Comparison of ENCODE assay signal across 20 cellular contexts in the genomic region with DNA sequence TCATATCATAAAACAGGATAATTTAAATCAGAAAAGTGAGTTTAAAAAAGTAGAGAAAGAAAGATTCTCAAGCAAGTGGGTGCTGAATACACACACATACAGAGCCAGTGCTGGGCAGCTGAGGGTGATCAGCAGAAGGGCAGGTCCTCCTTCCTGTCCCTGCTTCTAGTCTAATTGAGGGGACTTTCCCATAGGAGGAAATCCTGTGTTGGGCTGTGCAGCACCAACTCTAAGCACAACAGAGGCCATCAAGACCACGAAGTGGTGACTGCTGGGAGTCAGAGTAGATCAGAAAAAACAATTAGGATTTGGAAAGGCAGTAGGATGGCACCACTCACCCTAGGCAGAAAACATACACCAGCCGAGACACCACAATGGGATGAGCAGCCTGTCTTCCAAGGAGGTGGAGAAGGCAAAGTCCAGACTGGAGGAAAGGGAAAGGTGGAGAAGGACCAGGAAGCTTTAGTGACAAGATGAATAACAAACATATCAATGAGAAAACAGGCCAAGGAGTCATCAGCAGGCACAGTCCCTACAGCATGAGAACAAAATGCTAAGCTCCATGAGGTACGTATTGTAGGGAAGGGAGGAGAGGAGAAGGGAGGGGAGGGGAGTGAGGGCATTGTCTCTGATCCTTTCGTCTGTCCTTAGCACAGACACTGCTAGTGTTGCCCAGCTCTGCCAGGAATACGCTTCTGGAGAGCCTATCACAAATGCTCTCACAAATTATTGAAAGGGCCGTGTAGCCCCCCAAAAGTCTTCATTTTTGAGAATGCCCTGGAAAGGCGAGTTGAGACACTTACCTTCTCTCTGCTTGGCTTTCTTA. TPM values are rescaled to one million over a fixed set of nuclear protein-coding genes. Genes with fewer than 3 reads are reported as not detected.
DNase-seq lines count a peak whose midpoint lies in the region; ATAC-seq and TF ChIP-seq lines count a peak whose summit lies in the region.
"Had no signal": no experiment of that assay in that cellular context is flagged by ENCODE, and none has a peak within 500 bp of the region (broad histone marks: within the 10 kb centered on the region; RNA-seq: fewer than 3 reads in every experiment).

No MANE protein-coding gene starts in this region.

- no peak for TF ChIP-seq EP300 in suprapubic skin (IDR thresholded peaks at IDR 0.05)

- H3K27ac ChIP-seq in OCI-LY3 (ENCODE audit: low read length), result peak overlapping the region; percentile 53
- H3K27ac ChIP-seq in heart left ventricle, result peak overlapping the region in 1 of 12 donors; percentile 61
- peak overlapping the region; percentile 23 for H3K27ac ChIP-seq in suprapubic skin
- H3K27ac ChIP-seq: KMS-11, tibial nerve had no signal

- no peaks in the 10 kb centered on the region for H3K36me3 ChIP-seq in OCI-LY3 (replicated peaks; ENCODE audit: low read depth, low read length)
- no peaks in the 10 kb centered on the region for H3K36me3 ChIP-seq in heart left ventricle
- no peaks in the 10 kb centered on the region for H3K36me3 ChIP-seq in suprapubic skin
- H3K36me3 ChIP-seq: esophagus squamous epithelium, tibial nerve had no signal

- no peaks in the 10 kb centered on the region for H4K20me1 ChIP-seq in OCI-LY3 (ENCODE audit: insufficient read depth, low read length)

- peak overlapping the region; percentile 59 to 91 (median 86) for H3K4me3 Mint-ChIP-seq in nephron

- H3K79me2 ChIP-seq in OCI-LY3 (ENCODE audit: low read length), result peaks cover 13% of the 10 kb centered on the region

- peak overlapping the region; percentile 61 for H3K9ac ChIP-seq in OCI-LY3 (ENCODE audit: low read length)
- H3K9ac ChIP-seq: KMS-11 had no signal

- H3K9me3 Mint-ChIP-seq in nephron, result no peaks in the 10 kb centered on the region

- peak overlapping the region; percentile 65 for H3K4me3 ChIP-seq in OCI-LY3 (ENCODE audit: low read length)
- H3K4me3 ChIP-seq in heart left ventricle, result peak overlapping the region in 1 of 12 donors; percentile 6
- H3K4me3 ChIP-seq in suprapubic skin, result no peak overlapping the region
- H3K4me3 ChIP-seq: esophagus squamous epithelium, tibial nerve had no signal

- H2AFZ ChIP-seq in OCI-LY3 (ENCODE audit: low read depth, low read length), result peak overlapping the region; percentile 35; the same call in 1 of the 2 replicates

- peak overlapping the region; percentile 71 for H3K4me2 ChIP-seq in OCI-LY3 (ENCODE audit: low read length)
- H3K4me2 ChIP-seq: KMS-11 had no signal

- peak; percentile 41 to 78 (median 63) for ATAC-seq in heart left ventricle
- no peak for ATAC-seq in GM21717 (IDR thresholded peaks at IDR 0.05; ENCODE audit: unreplicated experiment)
- no peak for ATAC-seq in GM18867 (IDR thresholded peaks at IDR 0.05; ENCODE audit: unreplicated experiment)

- no peak for TF ChIP-seq POLR2A in heart left ventricle (IDR thresholded peaks at IDR 0.05)
- no peak for TF ChIP-seq POLR2A in suprapubic skin (IDR thresholded peaks at IDR 0.05)

- 44 to 66% (median 57%) methylated on average over 7 of the region's 7 CpGs for WGBS in heart left ventricle, 4 donors
- WGBS in suprapubic skin, result 74% methylated on average over 7 of the region's 7 CpGs

- H3K36me3 Mint-ChIP-seq in nephron (ENCODE audit: low read depth), result no peaks in the 10 kb centered on the region

- H3K4me1 Mint-ChIP-seq in nephron, result peaks cover 57% of the 10 kb centered on the region

- no peaks in the 10 kb centered on the region for H3K27me3 Mint-ChIP-seq in nephron (ENCODE audit: low read depth)

- peak overlapping the region; percentile 88 to 92 (median 91) for H3K27ac Mint-ChIP-seq in nephron

- TF ChIP-seq CTCF in OCI-LY3 (IDR thresholded peaks at IDR 0.05; ENCODE audit: low read depth, low read length), result no peak
- no peak for TF ChIP-seq CTCF in heart left ventricle (IDR thresholded peaks at IDR 0.05)
- no peak for TF ChIP-seq CTCF in nephron (IDR thresholded peaks at IDR 0.05; ENCODE audit: unreplicated experiment in 3 of 3)
- no peak for TF ChIP-seq CTCF in suprapubic skin (IDR thresholded peaks at IDR 0.05)

- H3K4me1 ChIP-seq in OCI-LY3 (ENCODE audit: low read length) (peaks cover 79% of the 10 kb centered on the region), heart left ventricle (peaks cover 0 to 21% (median 11%) of the 10 kb centered on the region in 12 donors), suprapubic skin (no peaks in the 10 kb centered on the region)
- H3K4me1 ChIP-seq: Caco-2, tibial nerve had no signal

- intact Hi-C loops in heart left ventricle (cut with DNase I) (loop anchor here in 1 of 10 donors (2.0 kb wide), 1 partner anchor 21 kb away; no protein-coding TSS in a partner anchor), posterior vena cava (cut with DNase I) (no loop called here)

- H3K9me3 ChIP-seq in OCI-LY3 (ENCODE audit: insufficient read depth, low read length) (no peaks in the 10 kb centered on the region), heart left ventricle (no peaks in the 10 kb centered on the region), suprapubic skin (no peaks in the 10 kb centered on the region)
- H3K9me3 ChIP-seq: Caco-2, esophagus squamous epithelium, tibial nerve had no signal

- H3K27me3 ChIP-seq in OCI-LY3 (ENCODE audit: low read depth, low read length) (no peaks in the 10 kb centered on the region), heart left ventricle (no peaks in the 10 kb centered on the region), suprapubic skin (no peaks in the 10 kb centered on the region)
- H3K27me3 ChIP-seq: tibial nerve had no signal

- DNase-seq in heart left ventricle (no peak), suprapubic skin (ENCODE audit: low spot score in 2 of 2) (no peak), posterior vena cava (ENCODE audit: low spot score) (no peak)
- DNase-seq: activated CD4-positive, alpha-beta T cell treated with anti-CD3 and anti-CD28 coated beads, Interleukin-2, amount 50 U/mL, for 1 hour; AML-193; Caco-2; central memory CD4-positive, alpha-beta T cell; esophagus squamous epithelium; GOT3; NCI-H1048; NCI-H510A had no signal

RNA-seq across cellular contexts. Expression of gene MSGN1, which starts 16.7 kb away (rescaled TPM):
- total RNA-seq in heart left ventricle, result not detected
- polyA plus RNA-seq in heart left ventricle, result not detected
- total RNA-seq in suprapubic skin, result not detected
- not detected for total RNA-seq in posterior vena cava
- total RNA-seq: Caco-2, esophagus squamous epithelium, glomerular endothelial cell, liver, pulmonary artery endothelial cell, tibial nerve had no signal
- polyA plus RNA-seq: liver had no signal

RNA-seq across cellular contexts. Expression of gene GEN1, which starts 45.6 kb away (rescaled TPM):
- total RNA-seq in heart left ventricle (1 to 10 TPM; 2.4 to 8.8 (median 3.1) TPM), suprapubic skin (10 to 100 TPM in 3 of 4 donors, 1 to 10 TPM in 1; 8.9 to 15.2 (median 11.6) TPM), posterior vena cava (1 to 10 TPM; 3.1 to 3.5 TPM)
- polyA plus RNA-seq in heart left ventricle, result 1 to 10 TPM; 1.0 to 1.8 TPM

RNA-seq across cellular contexts. Expression of gene SMC6, which starts 45.9 kb away (rescaled TPM):
- total RNA-seq in heart left ventricle (10 to 100 TPM; 10.1 to 14.7 (median 12.7) TPM), suprapubic skin (10 to 100 TPM; 22.5 to 34.0 (median 26.9) TPM), posterior vena cava (10 to 100 TPM; 10.5 to 13.8 TPM)
- 1 to 10 TPM; 5.9 to 7.0 TPM for polyA plus RNA-seq in heart left ventricle

Comparison
In these comparisons a context has a peak if more than half of its experiments do, and no peak if none do; other contexts are left out.
1. ATAC-seq: peak in heart left ventricle (4 of 4); none in GM21717 (single experiment) and GM18867 (single experiment).